In genomic region chr9:78298046-78298511, GRCh38 we compare ENCODE assay signal across 7 cellular contexts. TPM values are rescaled to one million over a fixed set of nuclear protein-coding genes. Genes with fewer than 3 reads are reported as not detected.
DNase-seq lines count a peak whose midpoint lies in the region; ATAC-seq and TF ChIP-seq lines count a peak whose summit lies in the region.

No MANE protein-coding gene starts in this region.

- no peak for TF ChIP-seq CTCF in GM06990 (IDR thresholded peaks at IDR 0.05; ENCODE audit: insufficient read depth, low read length, poor library complexity, severe bottlenecking)
- no peak for TF ChIP-seq CTCF in body of pancreas (IDR thresholded peaks at IDR 0.05)

- peak overlapping the region; percentile 89 for H3K4me3 ChIP-seq in GM06990 (replicated peaks; ENCODE audit: low read depth, low read length)
- H3K4me3 ChIP-seq in body of pancreas: peak overlapping the region; percentile 24 to 53

- peak overlapping the region; percentile 100 for H3K27ac Mint-ChIP-seq in stimulated activated naive CD8-positive, alpha-beta T cell treated with anti-CD3 and anti-CD28 coated beads, Interleukin-15, amount 100 ng/mL, for 72 hours

- H3K27me3 Mint-ChIP-seq in stimulated activated naive CD8-positive, alpha-beta T cell treated with anti-CD3 and anti-CD28 coated beads, Interleukin-15, amount 100 ng/mL, for 72 hours: no peaks in the 10 kb centered on the region

- TF ChIP-seq POLR2A in body of pancreas (IDR thresholded peaks at IDR 0.05): no peak

- H3K9me3 ChIP-seq in body of pancreas: no peaks in the 10 kb centered on the region

- WGBS in body of pancreas, 2 donors: 3 to 6% methylated on average over 10 to 13 of the region's 13 CpGs

- H3K4me3 Mint-ChIP-seq in stimulated activated naive CD8-positive, alpha-beta T cell treated with anti-CD3 and anti-CD28 coated beads, Interleukin-15, amount 100 ng/mL, for 72 hours: peak overlapping the region; percentile 95 to 98

- peak overlapping the region; percentile 57 to 85 (median 78) for H3K27ac ChIP-seq in body of pancreas

- H3K36me3 ChIP-seq in GM06990 (ENCODE audit: control insufficient read depth, insufficient read depth, low read length): peaks cover under 1% of the 10 kb centered on the region; the same call in 1 of the 2 replicates
- H3K36me3 ChIP-seq in body of pancreas (replicated peaks in 1 of 2; ENCODE audit: insufficient read depth in 1 of 2, low read depth in 2 of 2): no peaks in the 10 kb centered on the region

- ATAC-seq in body of pancreas (no peak), HG02885 (IDR thresholded peaks at IDR 0.05; ENCODE audit: poor library complexity, unreplicated experiment) (no peak), HG03460 (IDR thresholded peaks at IDR 0.05; ENCODE audit: unreplicated experiment) (no peak)
- no peak for ATAC-seq in stimulated activated naive CD8-positive, alpha-beta T cell treated with anti-CD3 and anti-CD28 coated beads, Interleukin-15, amount 100 ng/mL, for 72 hours

- H3K9me3 Mint-ChIP-seq in stimulated activated naive CD8-positive, alpha-beta T cell treated with anti-CD3 and anti-CD28 coated beads, Interleukin-15, amount 100 ng/mL, for 72 hours: no peaks in the 10 kb centered on the region

- DNase-seq in GM06990 (ENCODE audit: extremely low read depth, insufficient read length) (no peak), NCI-H146 treated with DMSO at 0.1 percent for 48 hours (lab: John Stamatoyannopoulos, UW; ENCODE audit: unreplicated experiment) (peak; percentile 0), body of pancreas (no peak), kidney tubule cell (ENCODE audit: low spot score) (peak; percentile 5)
- DNase-seq in stimulated activated naive CD8-positive, alpha-beta T cell treated with anti-CD3 and anti-CD28 coated beads, Interleukin-15, amount 100 ng/mL, for 72 hours: no peak

- H3K4me1 Mint-ChIP-seq in stimulated activated naive CD8-positive, alpha-beta T cell treated with anti-CD3 and anti-CD28 coated beads, Interleukin-15, amount 100 ng/mL, for 72 hours: peaks cover 52% of the 10 kb centered on the region

- peaks cover 65% of the 10 kb centered on the region for H3K4me1 ChIP-seq in body of pancreas

- intact Hi-C loops in body of pancreas (cut with DNase I): no loop called here

- H3K27me3 ChIP-seq in GM06990 (replicated peaks; ENCODE audit: control insufficient read depth, insufficient read depth, low read length): no peaks in the 10 kb centered on the region
- H3K27me3 ChIP-seq in body of pancreas: no peaks in the 10 kb centered on the region

RNA-seq across cellular contexts. Expression of gene PSAT1, which starts 1.2 kb away (rescaled TPM):
- 10 to 100 TPM; 21.8 to 49.3 TPM for total RNA-seq in body of pancreas

Comparison
In these comparisons a context has a peak if more than half of its experiments do, and no peak if none do; other contexts are left out.
1. DNase-seq: peak in NCI-H146 treated with DMSO at 0.1 percent for 48 hours (single experiment) and kidney tubule cell (single experiment); none in GM06990 (single experiment), body of pancreas (0 of 4) and stimulated activated naive CD8-positive, alpha-beta T cell treated with anti-CD3 and anti-CD28 coated beads, Interleukin-15, amount 100 ng/mL, for 72 hours (0 of 2).